ENCODE assay signal across 1 cellular context in genomic region chr11:67558084-67558772, GRCh38.
TF ChIP-seq lines count a peak whose summit lies in the region.

No MANE protein-coding gene starts in this region.

TF ChIP-seq in HepG2, 621 proteins besides CTCF, POLR2A, EP300 and RAD21 (continued from another document):
- TF ChIP-seq ARID4A (CRISPR knock-in tag; IDR thresholded peaks at IDR 0.05; ENCODE audit: borderline replicate concordance) = peak; percentile 18; the same call in 1 of the 2 replicates
- TF ChIP-seq THRA (CRISPR knock-in tag; IDR thresholded peaks at IDR 0.05; ENCODE audit: borderline replicate concordance) = no peak
- TF ChIP-seq MAFK (conservative IDR thresholded peaks at IDR 0.05 in 1 of 2, IDR thresholded peaks at IDR 0.05 in 1 of 2; ENCODE audit: low read length in 2 of 2) = no peak
- no peak for TF ChIP-seq HES4 (CRISPR knock-in tag; IDR thresholded peaks at IDR 0.05; ENCODE audit: borderline replicate concordance)
- no peak for TF ChIP-seq ZNF704 (CRISPR knock-in tag; IDR thresholded peaks at IDR 0.05; ENCODE audit: borderline replicate concordance)
- TF ChIP-seq, protein P1, sequence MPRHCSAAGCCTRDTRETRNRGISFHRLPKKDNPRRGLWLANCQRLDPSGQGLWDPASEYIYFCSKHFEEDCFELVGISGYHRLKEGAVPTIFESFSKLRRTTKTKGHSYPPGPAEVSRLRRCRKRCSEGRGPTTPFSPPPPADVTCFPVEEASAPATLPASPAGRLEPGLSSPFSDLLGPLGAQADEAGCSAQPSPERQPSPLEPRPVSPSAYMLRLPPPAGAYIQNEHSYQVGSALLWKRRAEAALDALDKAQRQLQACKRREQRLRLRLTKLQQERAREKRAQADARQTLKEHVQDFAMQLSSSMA (CRISPR knock-in tag; IDR thresholded peaks at IDR 0.05) = no peak
- no peak for TF ChIP-seq ZSCAN29 (CRISPR knock-in tag; conservative IDR thresholded peaks at IDR 0.05)
- no peak for TF ChIP-seq HNRNPL (IDR thresholded peaks at IDR 0.05; ENCODE audit: low read depth, low read length)
- TF ChIP-seq KAT8 (CRISPR knock-in tag; IDR thresholded peaks at IDR 0.05) = no peak
- TF ChIP-seq EED (CRISPR knock-in tag; IDR thresholded peaks at IDR 0.05) = no peak
- no peak for TF ChIP-seq NAIF1 (CRISPR knock-in tag; IDR thresholded peaks at IDR 0.05; ENCODE audit: borderline replicate concordance)
- TF ChIP-seq ZNF691 (CRISPR knock-in tag; IDR thresholded peaks at IDR 0.05; ENCODE audit: borderline replicate concordance, low read depth) = no peak
- 0 out of 2 replicates have a peak, but pooled peaks have one; percentile 35 for TF ChIP-seq UBTF (CRISPR knock-in tag; IDR thresholded peaks at IDR 0.05)
- TF ChIP-seq, protein P2, sequence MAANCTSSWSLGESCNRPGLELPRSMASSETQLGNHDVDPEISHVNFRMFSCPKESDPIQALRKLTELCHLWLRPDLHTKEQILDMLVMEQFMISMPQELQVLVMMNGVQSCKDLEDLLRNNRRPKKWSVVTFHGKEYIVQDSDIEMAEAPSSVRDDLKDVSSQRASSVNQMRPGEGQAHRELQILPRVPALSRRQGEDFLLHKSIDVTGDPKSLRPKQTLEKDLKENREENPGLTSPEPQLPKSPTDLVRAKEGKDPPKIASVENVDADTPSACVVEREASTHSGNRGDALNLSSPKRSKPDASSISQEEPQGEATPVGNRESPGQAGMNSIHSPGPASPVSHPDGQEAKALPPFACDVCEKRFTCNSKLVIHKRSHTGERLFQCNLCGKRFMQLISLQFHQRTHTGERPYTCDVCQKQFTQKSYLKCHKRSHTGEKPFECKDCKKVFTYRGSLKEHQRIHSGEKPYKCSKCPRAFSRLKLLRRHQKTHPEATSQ (CRISPR knock-in tag; IDR thresholded peaks at IDR 0.05; ENCODE audit: borderline replicate concordance) = no peak
- TF ChIP-seq XBP1 (CRISPR knock-in tag; IDR thresholded peaks at IDR 0.05) = no peak
- no peak; the same call in 1 of the 2 replicates for TF ChIP-seq ZMYM4 (CRISPR knock-in tag; IDR thresholded peaks at IDR 0.05)
- TF ChIP-seq KDM1A (CRISPR knock-in tag; IDR thresholded peaks at IDR 0.05) = no peak
- peak; percentile 26; the same call in 1 of the 2 replicates for TF ChIP-seq ZNF350 (CRISPR knock-in tag; IDR thresholded peaks at IDR 0.05; ENCODE audit: borderline replicate concordance, low read depth)
- TF ChIP-seq, protein P3, sequence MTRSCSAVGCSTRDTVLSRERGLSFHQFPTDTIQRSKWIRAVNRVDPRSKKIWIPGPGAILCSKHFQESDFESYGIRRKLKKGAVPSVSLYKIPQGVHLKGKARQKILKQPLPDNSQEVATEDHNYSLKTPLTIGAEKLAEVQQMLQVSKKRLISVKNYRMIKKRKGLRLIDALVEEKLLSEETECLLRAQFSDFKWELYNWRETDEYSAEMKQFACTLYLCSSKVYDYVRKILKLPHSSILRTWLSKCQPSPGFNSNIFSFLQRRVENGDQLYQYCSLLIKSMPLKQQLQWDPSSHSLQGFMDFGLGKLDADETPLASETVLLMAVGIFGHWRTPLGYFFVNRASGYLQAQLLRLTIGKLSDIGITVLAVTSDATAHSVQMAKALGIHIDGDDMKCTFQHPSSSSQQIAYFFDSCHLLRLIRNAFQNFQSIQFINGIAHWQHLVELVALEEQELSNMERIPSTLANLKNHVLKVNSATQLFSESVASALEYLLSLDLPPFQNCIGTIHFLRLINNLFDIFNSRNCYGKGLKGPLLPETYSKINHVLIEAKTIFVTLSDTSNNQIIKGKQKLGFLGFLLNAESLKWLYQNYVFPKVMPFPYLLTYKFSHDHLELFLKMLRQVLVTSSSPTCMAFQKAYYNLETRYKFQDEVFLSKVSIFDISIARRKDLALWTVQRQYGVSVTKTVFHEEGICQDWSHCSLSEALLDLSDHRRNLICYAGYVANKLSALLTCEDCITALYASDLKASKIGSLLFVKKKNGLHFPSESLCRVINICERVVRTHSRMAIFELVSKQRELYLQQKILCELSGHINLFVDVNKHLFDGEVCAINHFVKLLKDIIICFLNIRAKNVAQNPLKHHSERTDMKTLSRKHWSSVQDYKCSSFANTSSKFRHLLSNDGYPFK (CRISPR knock-in tag; IDR thresholded peaks at IDR 0.05; ENCODE audit: borderline replicate concordance) = peak; percentile 41; the same call in 1 of the 2 replicates
- no peak for TF ChIP-seq DNMT1 (CRISPR knock-in tag; IDR thresholded peaks at IDR 0.05)
